22 cellular contexts compared by ENCODE assay signal in the genomic region with DNA sequence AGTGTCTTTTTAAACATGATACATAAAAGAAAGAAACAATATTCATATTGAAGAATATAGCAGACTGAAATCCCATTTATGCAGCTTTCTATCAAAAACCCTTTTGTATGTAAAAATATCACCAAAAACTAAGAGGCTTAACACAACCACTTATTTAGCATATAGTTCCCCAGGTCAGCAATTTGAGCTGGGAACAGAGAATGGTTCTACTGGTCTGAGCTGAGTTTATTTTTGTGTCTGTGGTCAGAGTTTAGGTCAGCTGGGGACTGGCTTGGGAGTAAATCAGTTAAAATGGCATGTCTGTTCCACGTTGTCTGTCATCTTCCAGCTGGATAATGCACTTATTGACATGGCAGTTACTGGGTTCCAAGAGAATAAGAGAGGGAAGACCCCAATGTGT.
"Had no signal": no experiment of that assay in that cellular context is flagged by ENCODE, and none has a peak within 500 bp of the region (broad histone marks: within the 10 kb centered on the region; RNA-seq: fewer than 3 reads in every experiment).

No MANE protein-coding gene starts in this region.

- ATAC-seq: Panc1, PC-3, Right ventricle myocardium inferior had no signal

- H3K27me3 ChIP-seq: SJCRH30 had no signal

- H3K27ac ChIP-seq: SJCRH30, SK-N-MC had no signal

- H3K9me3 ChIP-seq: MG63, SJCRH30 had no signal

- H3K4me1 ChIP-seq: SJCRH30 had no signal

- DNase-seq: Karpas-422; KBM-7; MG63; NCI-H1092 treated with DMSO at 0.1 percent for 48 hours; NCI-H1436; NCI-H187; NCI-H2029; NCI-H2081 treated with DMSO at 0.1 percent for 48 hours; NCI-H2171; NCI-H226; NCI-H446; NCI-H510A; NCI-H524 treated with DMSO at 0.1 percent for 48 hours; NCI-H69; NCI-H774; NK-92 treated with Interleukin-12 subunit alpha and Interleukin-12 subunit beta, amount 100 ng/mL, for 24 hours; PC-3; SHP77 treated with DMSO at 0.1 percent for 48 hours; SJCRH30 had no signal

- H3K36me3 ChIP-seq: MG63, SJCRH30 had no signal

- H3K4me3 ChIP-seq: MG63, SJCRH30, SK-N-MC had no signal
